Comparison of ENCODE assay signal across 15 cellular contexts in genomic region chr2:109478906-109479493, GRCh38.
"Had no signal": no experiment of that assay in that cellular context is flagged by ENCODE, and none has a peak within 500 bp of the region (broad histone marks: within the 10 kb centered on the region; RNA-seq: fewer than 3 reads in every experiment).

No MANE protein-coding gene starts in this region.

- H3K27ac ChIP-seq: cardiac muscle cell, sigmoid colon, upper lobe of right lung had no signal

- H3K9me3 ChIP-seq: sigmoid colon, upper lobe of right lung had no signal

- H3K4me3 ChIP-seq: cardiac muscle cell, sigmoid colon, upper lobe of right lung had no signal

- ATAC-seq: activated CD8-positive, alpha-beta T cell treated with anti-CD3 and anti-CD28 coated beads, Interleukin-2, amount 10 ng/mL, durations not matched to agents 7 days and 5 days; activated naive CD8-positive, alpha-beta T cell treated with anti-CD3 and anti-CD28 coated beads, Interleukin-2, amount 50 U/mL, for 24 hours; stimulated activated naive CD8-positive, alpha-beta T cell treated with anti-CD3 and anti-CD28 coated beads, Interleukin-15, Interleukin-2, amounts not matched to agents 100 U/mL and 50 U/mL, for 24 hours; upper lobe of right lung had no signal

- H3K27me3 ChIP-seq: cardiac muscle cell, sigmoid colon, upper lobe of right lung had no signal

- H3K36me3 ChIP-seq: cardiac muscle cell, upper lobe of right lung had no signal

- DNase-seq: activated CD4-positive, alpha-beta T cell treated with anti-CD3 and anti-CD28 coated beads for 4 hours; activated CD4-positive, CD25-positive, alpha-beta regulatory T cell; activated CD8-positive, alpha-beta T cell treated with anti-CD3 and anti-CD28 coated beads, Interleukin-2, amount 10 ng/mL, durations not matched to agents 7 days and 5 days; activated gamma-delta T cell; activated naive CD4-positive, alpha-beta T cell treated with anti-CD3 and anti-CD28 coated beads, Interleukin-2, amount 50 U/mL, for 16 hours; activated naive CD8-positive, alpha-beta T cell treated with anti-CD3 and anti-CD28 coated beads, Interleukin-2, amount 50 U/mL, for 24 hours; effector CD4-positive, alpha-beta T cell; erythroblast; foreskin fibroblast; sigmoid colon; stimulated activated CD4-positive, alpha-beta T cell treated with anti-CD3 and anti-CD28 coated beads, Interleukin-4, amount 100 ng/mL, for 1 hour; stimulated activated naive CD8-positive, alpha-beta T cell treated with anti-CD3 and anti-CD28 coated beads, Interleukin-15, Interleukin-2, amounts not matched to agents 100 U/mL and 50 U/mL, for 24 hours; T1000; upper lobe of right lung had no signal
